Comparison of ENCODE assay signal across 11 cellular contexts in the genomic region with DNA sequence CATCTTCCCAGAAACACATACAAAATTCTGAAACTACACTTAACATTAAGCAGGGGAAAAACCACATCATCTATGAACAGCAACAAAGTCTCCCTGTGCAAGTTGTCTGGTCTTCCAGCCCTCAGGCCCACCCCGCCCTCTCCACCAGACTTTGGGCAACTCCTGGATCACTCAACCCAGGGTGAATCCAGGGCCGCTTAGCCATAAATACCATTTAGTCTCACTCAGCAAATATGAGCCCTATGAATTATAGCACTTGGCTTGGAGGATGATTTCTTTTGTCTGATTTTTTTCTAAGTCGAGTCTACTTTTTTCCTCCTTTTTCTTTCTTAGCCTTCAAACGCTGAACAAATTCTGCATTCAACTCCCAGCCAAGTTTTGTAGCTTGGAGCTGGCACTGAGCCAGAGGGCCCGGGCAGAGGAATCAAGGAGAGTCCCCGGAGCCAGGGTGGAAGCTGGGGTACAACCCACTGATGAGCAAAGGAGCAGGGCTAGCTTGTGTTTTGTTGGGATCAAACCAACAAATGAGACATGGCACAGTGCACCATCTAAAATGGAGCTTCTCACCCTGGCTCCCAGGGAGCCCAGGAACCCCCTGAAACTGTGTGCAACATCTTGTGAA. TPM values are rescaled to one million over a fixed set of nuclear protein-coding genes. Genes with fewer than 3 reads are reported as not detected.
DNase-seq lines count a peak whose midpoint lies in the region; ATAC-seq, FAIRE-seq and TF ChIP-seq lines count a peak whose summit lies in the region.
"Had no signal": no experiment of that assay in that cellular context is flagged by ENCODE, and none has a peak within 500 bp of the region (broad histone marks: within the 10 kb centered on the region; RNA-seq: fewer than 3 reads in every experiment).

No MANE protein-coding gene starts in this region.

- no peak overlapping the region for H3K23ac ChIP-seq in mesenchymal stem cell (ENCODE audit: low read length in 2 of 2)
- no peak overlapping the region for H3K23ac ChIP-seq in mesendoderm (ENCODE audit: low read length)

- intact Hi-C loops in cardiac septum (cut with DNase I) (no loop called here), heart right ventricle (cut with DNase I) (loop anchor here in 7 of 10 donors (5.0 kb wide), 4 partner anchors 37 to 267 kb away; no protein-coding TSS in a partner anchor)

- peak; percentile 44 for DNase-seq in cardiac septum (ENCODE audit: low spot score)
- DNase-seq in heart right ventricle, result no peak
- peak; percentile 41 for DNase-seq in bronchial epithelial cell (ENCODE audit: low read depth)
- DNase-seq in mesenchymal stem cell, result no peak
- DNase-seq in ureter (ENCODE audit: low spot score), result peak; percentile 45
- DNase-seq in mesendoderm, result no peak
- DNase-seq: NCI-H146, small intestine had no signal

- H4K8ac ChIP-seq in mesenchymal stem cell (ENCODE audit: low read length), result no peak overlapping the region
- H4K8ac ChIP-seq in mesendoderm (ENCODE audit: low read depth, low read length), result no peak overlapping the region

- no peaks in the 10 kb centered on the region for H3K79me2 ChIP-seq in mesendoderm (ENCODE audit: control insufficient read depth, insufficient read depth, low read length)

- no peak overlapping the region for H3K27ac ChIP-seq in heart right ventricle
- H3K27ac ChIP-seq in mesenchymal stem cell (ENCODE audit: low read length, poor library complexity, severe bottlenecking), result no peak overlapping the region
- no peak overlapping the region for H3K27ac ChIP-seq in mesendoderm (ENCODE audit: low read depth, low read length)

- H3K27me3 ChIP-seq in heart right ventricle, result no peaks in the 10 kb centered on the region
- no peaks in the 10 kb centered on the region for H3K27me3 ChIP-seq in bronchial epithelial cell (ENCODE audit: control insufficient read depth, insufficient read depth, low read length)
- no peaks in the 10 kb centered on the region for H3K27me3 ChIP-seq in mesenchymal stem cell (ENCODE audit: control insufficient read depth in 1 of 2, insufficient read depth in 1 of 2, low read length in 2 of 2)
- H3K27me3 ChIP-seq in mesendoderm (ENCODE audit: insufficient read depth, low read length, poor library complexity), result no peaks in the 10 kb centered on the region

- peaks cover 0 to 34% (median 15%) of the 10 kb centered on the region in 9 donors for H3K4me1 ChIP-seq in heart right ventricle
- peaks cover 9% of the 10 kb centered on the region for H3K4me1 ChIP-seq in mesenchymal stem cell (ENCODE audit: control insufficient read depth, insufficient read depth, low read depth, low read length)
- H3K4me1 ChIP-seq in mesendoderm (ENCODE audit: control insufficient read depth, low read depth, low read length), result no peaks in the 10 kb centered on the region

- H4K91ac ChIP-seq in mesenchymal stem cell (ENCODE audit: low read length), result no peak overlapping the region

- no peak for FAIRE-seq in bronchial epithelial cell (lab: Jason Lieb, UNC)
- FAIRE-seq: GM18507, small intestine had no signal

- ATAC-seq in heart right ventricle (no peak), HG03571 (IDR thresholded peaks at IDR 0.05; ENCODE audit: unreplicated experiment) (no peak), GM21529 (IDR thresholded peaks at IDR 0.05; ENCODE audit: unreplicated experiment) (no peak)

- H3K4me3 ChIP-seq in heart right ventricle, result no peak overlapping the region
- H3K4me3 ChIP-seq in bronchial epithelial cell (ENCODE audit: low read depth, low read length), result no peak overlapping the region
- no peak overlapping the region for H3K4me3 ChIP-seq in mesenchymal stem cell (ENCODE audit: insufficient read depth in 1 of 2, low read depth in 1 of 2, low read length in 2 of 2)
- no peak overlapping the region for H3K4me3 ChIP-seq in mesendoderm (ENCODE audit: low read length)

- no peak overlapping the region for H3K9ac ChIP-seq in mesenchymal stem cell (ENCODE audit: low read length)
- no peak overlapping the region for H3K9ac ChIP-seq in mesendoderm (ENCODE audit: low read length)

- H3K14ac ChIP-seq in mesenchymal stem cell (ENCODE audit: low read length in 2 of 2), result no peak overlapping the region

- no peaks in the 10 kb centered on the region for H3K36me3 ChIP-seq in heart right ventricle
- H3K36me3 ChIP-seq in bronchial epithelial cell (ENCODE audit: control insufficient read depth, insufficient read depth, low read length), result no peaks in the 10 kb centered on the region
- H3K36me3 ChIP-seq in mesenchymal stem cell (ENCODE audit: control insufficient read depth in 1 of 2, insufficient read depth in 2 of 2, low read depth in 1 of 2, low read length in 2 of 2), result no peaks in the 10 kb centered on the region
- no peaks in the 10 kb centered on the region for H3K36me3 ChIP-seq in mesendoderm (ENCODE audit: control insufficient read depth, insufficient read depth, low read length)

- H2BK12ac ChIP-seq in mesenchymal stem cell (ENCODE audit: low read length in 2 of 2), result no peak overlapping the region

- H2BK5ac ChIP-seq in mesenchymal stem cell (ENCODE audit: low read depth, low read length, poor library complexity, severe bottlenecking), result no peak overlapping the region
- H2BK5ac ChIP-seq in mesendoderm (ENCODE audit: low read length), result no peak overlapping the region

- TF ChIP-seq CTCF in heart right ventricle (IDR thresholded peaks at IDR 0.05), result no peak
- TF ChIP-seq CTCF in bronchial epithelial cell (IDR thresholded peaks at IDR 0.05; ENCODE audit: insufficient read depth, low read length, severe bottlenecking), result no peak

- H3K4me2 ChIP-seq in mesenchymal stem cell (ENCODE audit: low read length, poor library complexity, severe bottlenecking) (no peak overlapping the region), mesendoderm (ENCODE audit: low read length) (no peak overlapping the region)

- H3K56ac ChIP-seq in mesendoderm (ENCODE audit: low read length), result no peak overlapping the region

- 43 to 46% methylated on average over 6 of the region's 6 CpGs for WGBS in heart right ventricle, 2 donors
- WGBS in mesenchymal stem cell, result 97% methylated on average over 4 of the region's 6 CpGs
- WGBS in mesendoderm (ENCODE audit: extremely low coverage, insufficient coverage, low lambda C conversion rate), result no CpG with 5 or more reads among the region's 6 CpGs

- H2BK15ac ChIP-seq in mesenchymal stem cell (ENCODE audit: low read depth, poor library complexity, severe bottlenecking) (no peak overlapping the region), mesendoderm (replicated peaks; ENCODE audit: low read depth) (no peak overlapping the region)

- no peak overlapping the region for H2AFZ ChIP-seq in mesenchymal stem cell (ENCODE audit: low read depth, low read length)

- H3K9me3 ChIP-seq in heart right ventricle (peaks cover 0 to 4% (median 0%) of the 10 kb centered on the region in 11 donors), mesenchymal stem cell (ENCODE audit: control insufficient read depth, low read length) (peaks cover 5% of the 10 kb centered on the region)

- H2AK5ac ChIP-seq in mesenchymal stem cell (ENCODE audit: low read length, severe bottlenecking), result no peak overlapping the region
- H2AK5ac ChIP-seq in mesendoderm (ENCODE audit: low read length), result no peak overlapping the region

- H3K79me1 ChIP-seq in mesenchymal stem cell (replicated peaks; ENCODE audit: low read length, poor library complexity, severe bottlenecking) (no peaks in the 10 kb centered on the region), mesendoderm (ENCODE audit: low read length) (no peaks in the 10 kb centered on the region)

- no peak overlapping the region for H3K4ac ChIP-seq in mesenchymal stem cell (ENCODE audit: low read depth in 1 of 2, low read length in 2 of 2)
- no peak overlapping the region for H3K4ac ChIP-seq in mesendoderm (ENCODE audit: low read depth, low read length)

- H3K18ac ChIP-seq in mesenchymal stem cell (ENCODE audit: low read depth in 1 of 2, low read length in 2 of 2) (no peak overlapping the region), mesendoderm (ENCODE audit: low read length) (no peak overlapping the region)

- H4K5ac ChIP-seq in mesendoderm (ENCODE audit: low read length), result no peak overlapping the region

- H2BK120ac ChIP-seq in mesenchymal stem cell (ENCODE audit: low read depth, low read length) (peak overlapping the region; percentile 57), mesendoderm (ENCODE audit: low read depth, low read length) (no peak overlapping the region)

RNA-seq across cellular contexts. Expression of gene SERTAD2, which starts 48.7 kb away (rescaled TPM):
- total RNA-seq in cardiac septum (22.8 TPM), heart right ventricle (10 to 100 TPM; 11.3 to 20.9 (median 16.6) TPM), bronchial epithelial cell (4.2 and 9.0 TPM in 2 replicates), ureter (23.1 TPM)
- polyA plus RNA-seq in heart right ventricle, result 1 to 10 TPM; 5.6 to 6.3 TPM
- polyA plus RNA-seq in mesenchymal stem cell (2013, experiment 1 of 2), result 18.5 TPM
- polyA plus RNA-seq in mesenchymal stem cell (2013, experiment 2 of 2), result 16.0 TPM
- 9.4 TPM for polyA plus RNA-seq in mesendoderm (2013, experiment 1 of 2)
- 9.0 TPM for polyA plus RNA-seq in mesendoderm (2013, experiment 2 of 2)

Comparison
In these comparisons a context has a peak if more than half of its experiments do, and no peak if none do; other contexts are left out.
1. DNase-seq: peak in cardiac septum (single experiment), bronchial epithelial cell (single experiment) and ureter (single experiment); none in heart right ventricle (0 of 2), mesenchymal stem cell (single experiment) and mesendoderm (single experiment).